ENCODE assay signal across 18 cellular contexts in the genomic region with DNA sequence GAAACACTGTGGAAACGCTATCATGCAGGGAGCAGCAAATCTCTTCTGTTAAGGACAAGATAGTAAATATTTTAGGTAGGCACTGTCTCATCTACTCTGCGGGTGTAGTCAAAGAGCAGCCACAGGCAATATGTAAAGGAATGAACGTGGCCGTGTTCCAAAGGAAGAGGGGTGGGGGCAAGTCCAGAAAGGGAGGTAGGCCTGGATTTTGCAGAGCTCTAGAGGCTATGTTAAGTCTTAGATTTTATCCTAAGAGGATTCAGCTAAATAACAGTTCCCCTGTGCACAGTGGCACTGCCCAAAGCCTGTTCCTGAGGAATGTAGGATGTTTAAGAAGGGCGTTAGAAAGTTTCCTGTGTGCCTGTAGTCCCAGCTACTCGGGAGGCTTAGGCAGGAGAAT.
A peak's percentile ranks its signal among the peaks of the same experiment; 100 is the strongest.
DNase-seq lines count a peak whose midpoint lies in the region; ATAC-seq, FAIRE-seq and TF ChIP-seq lines count a peak whose summit lies in the region.
"Had no signal": no experiment of that assay in that cellular context is flagged by ENCODE, and none has a peak within 500 bp of the region (broad histone marks: within the 10 kb centered on the region; RNA-seq: fewer than 3 reads in every experiment).

No MANE protein-coding gene starts in this region.

- ATAC-seq in HG03097 (IDR thresholded peaks at IDR 0.05; ENCODE audit: low FRiP score, unreplicated experiment), result no peak
- ATAC-seq: A549; CD8-positive, alpha-beta T cell; HepG2 had no signal

- H4K20me1 ChIP-seq in keratinocyte (ENCODE audit: control insufficient read depth, extremely low read depth, insufficient read depth, low read length), result no peaks in the 10 kb centered on the region

- no peaks in the 10 kb centered on the region for H3K9me1 ChIP-seq in keratinocyte (ENCODE audit: control insufficient read depth, extremely low read depth, insufficient read depth, low read length)

- in situ Hi-C loops in KBM-7 (cut with MboI; ENCODE audit: low pct_unique_long_range_greater_than_20kb, low sequenced_read_pairs), result no loop called here

- peaks cover 8% of the 10 kb centered on the region for H3K9me3 ChIP-seq in keratinocyte (ENCODE audit: control insufficient read depth, low read depth, low read length)
- H3K9me3 ChIP-seq in effector memory CD4-positive, alpha-beta T cell (ENCODE audit: control insufficient read depth, low read length), result no peaks in the 10 kb centered on the region
- H3K9me3 ChIP-seq: HAP-1 had no signal

- DNase-seq in epithelial cell of prostate (ENCODE audit: low read depth, low spot score) (no peak), keratinocyte (ENCODE audit: low read depth, low spot score) (no peak), substantia nigra (lab: John Stamatoyannopoulos, UW) (no peak), KBM-7 (no peak)
- no peak for DNase-seq in effector memory CD4-positive, alpha-beta T cell
- no peak for DNase-seq in activated CD4-positive, CD25-positive, alpha-beta regulatory T cell (lab: John Stamatoyannopoulos, UW)
- DNase-seq: CD8-positive, alpha-beta T cell; COR-L47; DMS153; DMS79 treated with DMSO at 0.1 percent for 48 hours; GDM1 had no signal

- peak overlapping the region; percentile 44 for H2AFZ ChIP-seq in keratinocyte (ENCODE audit: control insufficient read depth, low read length)

- no peaks in the 10 kb centered on the region for H3K79me2 ChIP-seq in keratinocyte (ENCODE audit: control insufficient read depth, insufficient read depth, low read length)

- H3K27ac ChIP-seq in epithelial cell of prostate, result peak overlapping the region; percentile 20
- no peak overlapping the region for H3K27ac ChIP-seq in keratinocyte (ENCODE audit: control insufficient read depth, insufficient read depth, low read length)
- H3K27ac ChIP-seq in substantia nigra (ENCODE audit: low read depth, low read length, poor library complexity, severe bottlenecking), result peak overlapping the region; percentile 44
- no peak overlapping the region for H3K27ac ChIP-seq in effector memory CD4-positive, alpha-beta T cell (ENCODE audit: insufficient read depth, low read length, poor library complexity, severe bottlenecking)
- H3K27ac ChIP-seq: A549 had no signal

- FAIRE-seq in keratinocyte (lab: Jason Lieb, UNC), result no peak
- FAIRE-seq: A549, D721Med, GM12892, H1, HepG2 had no signal

- no peaks in the 10 kb centered on the region for H3K36me3 ChIP-seq in keratinocyte (ENCODE audit: control insufficient read depth in 2 of 2, extremely low read depth in 1 of 2, insufficient read depth in 2 of 2, low read length in 2 of 2)
- no peaks in the 10 kb centered on the region for H3K36me3 ChIP-seq in effector memory CD4-positive, alpha-beta T cell (ENCODE audit: control insufficient read depth, insufficient read depth, low read length)
- H3K36me3 ChIP-seq: HAP-1 had no signal

- TF ChIP-seq CTCF in keratinocyte (optimal IDR thresholded peaks at IDR 0.05 in 1 of 3, IDR thresholded peaks at IDR 0.05 in 1 of 3, conservative IDR thresholded peaks at IDR 0.05 in 1 of 3; ENCODE audit: extremely low read depth in 1 of 3, insufficient read depth in 2 of 3, low read length in 3 of 3), result no peak

- H3K9ac ChIP-seq in keratinocyte (ENCODE audit: control insufficient read depth, extremely low read depth, insufficient read depth, low read length), result no peak overlapping the region

- H3K4me1 ChIP-seq in keratinocyte (ENCODE audit: control insufficient read depth, extremely low read depth, insufficient read depth, low read length), result peaks cover 17% of the 10 kb centered on the region
- no peaks in the 10 kb centered on the region for H3K4me1 ChIP-seq in effector memory CD4-positive, alpha-beta T cell (ENCODE audit: control insufficient read depth, insufficient read depth, low read length, poor library complexity, severe bottlenecking)
- H3K4me1 ChIP-seq: A549, HAP-1 had no signal

- no peak overlapping the region for H3K4me2 ChIP-seq in keratinocyte (ENCODE audit: control insufficient read depth, extremely low read depth, insufficient read depth, low read depth, low read length)
- H3K4me2 ChIP-seq: A549 had no signal

- dilution Hi-C loops in keratinocyte (cut with MboI; ENCODE audit: extremely low pct_ligation_motif_present, low sequenced_read_pairs), result no loop called here

- H3K4me3 ChIP-seq in keratinocyte (ENCODE audit: control insufficient read depth in 2 of 3, extremely low read depth in 1 of 3, insufficient read depth in 2 of 3, low read depth in 1 of 3, low read length in 3 of 3), result no peak overlapping the region
- no peak overlapping the region for H3K4me3 ChIP-seq in effector memory CD4-positive, alpha-beta T cell (ENCODE audit: insufficient read depth, low read depth, low read length, poor library complexity, severe bottlenecking)
- H3K4me3 ChIP-seq: A549, HAP-1 had no signal

- no peaks in the 10 kb centered on the region for H3K27me3 ChIP-seq in keratinocyte (ENCODE audit: control insufficient read depth, extremely low read depth, insufficient read depth, low read length)
- H3K27me3 ChIP-seq in effector memory CD4-positive, alpha-beta T cell (replicated peaks; ENCODE audit: control insufficient read depth, insufficient read depth, low read length, poor library complexity, severe bottlenecking), result no peaks in the 10 kb centered on the region

Comparison
In these comparisons a context has a peak if more than half of its experiments do, and no peak if none do; other contexts are left out.
1. H3K27ac ChIP-seq: peak in epithelial cell of prostate (single experiment) and substantia nigra (single experiment); none in keratinocyte (single experiment) and effector memory CD4-positive, alpha-beta T cell (single experiment).